1 cellular context compared by ENCODE assay signal in the genomic region with DNA sequence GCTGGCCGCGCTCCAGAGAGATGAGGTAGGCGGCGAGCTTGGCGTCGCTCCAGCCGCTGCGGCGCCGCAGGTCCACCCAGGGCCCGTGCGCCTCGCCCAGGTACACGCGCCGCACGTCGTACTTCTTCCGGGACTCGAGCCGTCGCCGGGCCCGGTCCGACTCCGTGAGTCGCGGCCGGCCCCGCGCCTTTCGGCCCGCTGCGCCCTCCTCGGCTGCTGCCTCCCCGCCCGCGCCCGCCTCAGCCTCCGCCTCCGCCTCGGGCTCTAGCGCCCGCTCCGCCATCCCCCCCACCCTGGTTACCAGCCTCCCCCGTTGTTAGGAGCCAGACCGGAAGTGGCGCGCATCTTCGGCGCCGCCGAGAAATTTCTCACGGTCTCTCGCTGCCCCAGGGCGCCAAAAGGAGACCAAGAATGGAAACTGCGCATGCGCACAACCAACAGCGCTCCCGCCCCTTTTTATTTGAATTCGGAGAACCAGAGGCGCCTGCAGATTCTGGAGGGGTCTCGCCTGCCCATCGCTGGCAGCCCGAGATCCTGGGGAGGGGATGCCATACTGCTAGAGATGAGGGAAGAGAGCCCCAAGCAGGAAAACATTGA.
TF ChIP-seq lines count a peak whose summit lies in the region.

A gene with protein sequence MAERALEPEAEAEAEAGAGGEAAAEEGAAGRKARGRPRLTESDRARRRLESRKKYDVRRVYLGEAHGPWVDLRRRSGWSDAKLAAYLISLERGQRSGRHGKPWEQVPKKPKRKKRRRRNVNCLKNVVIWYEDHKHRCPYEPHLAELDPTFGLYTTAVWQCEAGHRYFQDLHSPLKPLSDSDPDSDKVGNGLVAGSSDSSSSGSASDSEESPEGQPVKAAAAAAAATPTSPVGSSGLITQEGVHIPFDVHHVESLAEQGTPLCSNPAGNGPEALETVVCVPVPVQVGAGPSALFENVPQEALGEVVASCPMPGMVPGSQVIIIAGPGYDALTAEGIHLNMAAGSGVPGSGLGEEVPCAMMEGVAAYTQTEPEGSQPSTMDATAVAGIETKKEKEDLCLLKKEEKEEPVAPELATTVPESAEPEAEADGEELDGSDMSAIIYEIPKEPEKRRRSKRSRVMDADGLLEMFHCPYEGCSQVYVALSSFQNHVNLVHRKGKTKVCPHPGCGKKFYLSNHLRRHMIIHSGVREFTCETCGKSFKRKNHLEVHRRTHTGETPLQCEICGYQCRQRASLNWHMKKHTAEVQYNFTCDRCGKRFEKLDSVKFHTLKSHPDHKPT (minus strand): TSS at position 336 of the 597 bp plus-strand sequence. CDS start 53 bp downstream, at position 283.

TF ChIP-seq in GM12878, 131 proteins besides CTCF, POLR2A, EP300 and RAD21 (continued from another document and continues in another):
- TF ChIP-seq BHLHE40 (IDR thresholded peaks at IDR 0.05; ENCODE audit: borderline replicate concordance in 1 of 2, low read depth in 2 of 2, low read length in 1 of 2) (peak in 1 of 2 experiments; percentile 91; a peak in 2 of 4 replicates), SUPT20H (IDR thresholded peaks at IDR 0.05; ENCODE audit: borderline replicate concordance, control insufficient read depth, low read depth, low read length) (no peak), MYC (IDR thresholded peaks at IDR 0.05; ENCODE audit: insufficient read depth, insufficient read length, insufficient replicate concordance, low read length, severe bottlenecking) (peak; percentile 69), BACH1 (IDR thresholded peaks at IDR 0.05; ENCODE audit: borderline replicate concordance) (peak; percentile 87), HCFC1 (IDR thresholded peaks at IDR 0.05; ENCODE audit: low read length) (peak; percentile 87), PAX8 (IDR thresholded peaks at IDR 0.05) (no peak), MEF2A (IDR thresholded peaks at IDR 0.05; ENCODE audit: insufficient read depth, low read depth, low read length) (0 out of 2 replicates have a peak, but pooled peaks have one; percentile 3), ASH2L (IDR thresholded peaks at IDR 0.05; ENCODE audit: borderline replicate concordance, low read depth) (no peak), HDGF (IDR thresholded peaks at IDR 0.05) (no peak), ZSCAN29 (IDR thresholded peaks at IDR 0.05) (no peak), EED (IDR thresholded peaks at IDR 0.05; ENCODE audit: low read depth) (no peak), TCF3 (IDR thresholded peaks at IDR 0.05; ENCODE audit: borderline replicate concordance, insufficient read depth, low read depth, low read length) (0 out of 2 replicates have a peak, but pooled peaks have one; percentile 33), YY1 (IDR thresholded peaks at IDR 0.05; ENCODE audit: low read depth, low read length) (peak; percentile 48; the same call in 1 of the 2 replicates), SRF (IDR thresholded peaks at IDR 0.05; ENCODE audit: low read depth in 2 of 2, low read length in 2 of 2) (peak in 1 of 2 experiments; percentile 83; a peak in 2 of 4 replicates), NRF1 (conservative IDR thresholded peaks at IDR 0.05; ENCODE audit: low read depth, low read length) (peak; percentile 20; the same call in 1 of the 2 replicates), LARP7 (IDR thresholded peaks at IDR 0.05) (peak; percentile 85), STAT1 (conservative IDR thresholded peaks at IDR 0.05) (no peak), TCF12 (IDR thresholded peaks at IDR 0.05; ENCODE audit: low read depth, low read length) (no peak), SMAD5 (IDR thresholded peaks at IDR 0.05; ENCODE audit: low read depth) (no peak), HDAC6 (IDR thresholded peaks at IDR 0.05; ENCODE audit: unreplicated experiment) (no peak), NR2C1 (IDR thresholded peaks at IDR 0.05) (peak; percentile 68)
- TF ChIP-seq, protein P1, sequence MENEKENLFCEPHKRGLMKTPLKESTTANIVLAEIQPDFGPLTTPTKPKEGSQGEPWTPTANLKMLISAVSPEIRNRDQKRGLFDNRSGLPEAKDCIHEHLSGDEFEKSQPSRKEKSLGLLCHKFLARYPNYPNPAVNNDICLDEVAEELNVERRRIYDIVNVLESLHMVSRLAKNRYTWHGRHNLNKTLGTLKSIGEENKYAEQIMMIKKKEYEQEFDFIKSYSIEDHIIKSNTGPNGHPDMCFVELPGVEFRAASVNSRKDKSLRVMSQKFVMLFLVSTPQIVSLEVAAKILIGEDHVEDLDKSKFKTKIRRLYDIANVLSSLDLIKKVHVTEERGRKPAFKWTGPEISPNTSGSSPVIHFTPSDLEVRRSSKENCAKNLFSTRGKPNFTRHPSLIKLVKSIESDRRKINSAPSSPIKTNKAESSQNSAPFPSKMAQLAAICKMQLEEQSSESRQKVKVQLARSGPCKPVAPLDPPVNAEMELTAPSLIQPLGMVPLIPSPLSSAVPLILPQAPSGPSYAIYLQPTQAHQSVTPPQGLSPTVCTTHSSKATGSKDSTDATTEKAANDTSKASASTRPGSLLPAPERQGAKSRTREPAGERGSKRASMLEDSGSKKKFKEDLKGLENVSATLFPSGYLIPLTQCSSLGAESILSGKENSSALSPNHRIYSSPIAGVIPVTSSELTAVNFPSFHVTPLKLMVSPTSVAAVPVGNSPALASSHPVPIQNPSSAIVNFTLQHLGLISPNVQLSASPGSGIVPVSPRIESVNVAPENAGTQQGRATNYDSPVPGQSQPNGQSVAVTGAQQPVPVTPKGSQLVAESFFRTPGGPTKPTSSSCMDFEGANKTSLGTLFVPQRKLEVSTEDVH (IDR thresholded peaks at IDR 0.05; ENCODE audit: low read depth, partially characterized antibody) = no peak
- TF ChIP-seq, protein P2, sequence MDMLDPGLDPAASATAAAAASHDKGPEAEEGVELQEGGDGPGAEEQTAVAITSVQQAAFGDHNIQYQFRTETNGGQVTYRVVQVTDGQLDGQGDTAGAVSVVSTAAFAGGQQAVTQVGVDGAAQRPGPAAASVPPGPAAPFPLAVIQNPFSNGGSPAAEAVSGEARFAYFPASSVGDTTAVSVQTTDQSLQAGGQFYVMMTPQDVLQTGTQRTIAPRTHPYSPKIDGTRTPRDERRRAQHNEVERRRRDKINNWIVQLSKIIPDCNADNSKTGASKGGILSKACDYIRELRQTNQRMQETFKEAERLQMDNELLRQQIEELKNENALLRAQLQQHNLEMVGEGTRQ (IDR thresholded peaks at IDR 0.05; ENCODE audit: borderline replicate concordance, low read depth, low read length) = no peak
- TF ChIP-seq, protein P3, sequence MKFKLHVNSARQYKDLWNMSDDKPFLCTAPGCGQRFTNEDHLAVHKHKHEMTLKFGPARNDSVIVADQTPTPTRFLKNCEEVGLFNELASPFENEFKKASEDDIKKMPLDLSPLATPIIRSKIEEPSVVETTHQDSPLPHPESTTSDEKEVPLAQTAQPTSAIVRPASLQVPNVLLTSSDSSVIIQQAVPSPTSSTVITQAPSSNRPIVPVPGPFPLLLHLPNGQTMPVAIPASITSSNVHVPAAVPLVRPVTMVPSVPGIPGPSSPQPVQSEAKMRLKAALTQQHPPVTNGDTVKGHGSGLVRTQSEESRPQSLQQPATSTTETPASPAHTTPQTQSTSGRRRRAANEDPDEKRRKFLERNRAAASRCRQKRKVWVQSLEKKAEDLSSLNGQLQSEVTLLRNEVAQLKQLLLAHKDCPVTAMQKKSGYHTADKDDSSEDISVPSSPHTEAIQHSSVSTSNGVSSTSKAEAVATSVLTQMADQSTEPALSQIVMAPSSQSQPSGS (IDR thresholded peaks at IDR 0.05; ENCODE audit: low read length) = no peak
- TF ChIP-seq, protein P4, sequence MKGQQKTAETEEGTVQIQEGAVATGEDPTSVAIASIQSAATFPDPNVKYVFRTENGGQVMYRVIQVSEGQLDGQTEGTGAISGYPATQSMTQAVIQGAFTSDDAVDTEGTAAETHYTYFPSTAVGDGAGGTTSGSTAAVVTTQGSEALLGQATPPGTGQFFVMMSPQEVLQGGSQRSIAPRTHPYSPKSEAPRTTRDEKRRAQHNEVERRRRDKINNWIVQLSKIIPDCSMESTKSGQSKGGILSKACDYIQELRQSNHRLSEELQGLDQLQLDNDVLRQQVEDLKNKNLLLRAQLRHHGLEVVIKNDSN (IDR thresholded peaks at IDR 0.05; ENCODE audit: borderline replicate concordance, extremely low read length, insufficient read depth, low read depth, low read length) = no peak
- TF ChIP-seq, protein P5, sequence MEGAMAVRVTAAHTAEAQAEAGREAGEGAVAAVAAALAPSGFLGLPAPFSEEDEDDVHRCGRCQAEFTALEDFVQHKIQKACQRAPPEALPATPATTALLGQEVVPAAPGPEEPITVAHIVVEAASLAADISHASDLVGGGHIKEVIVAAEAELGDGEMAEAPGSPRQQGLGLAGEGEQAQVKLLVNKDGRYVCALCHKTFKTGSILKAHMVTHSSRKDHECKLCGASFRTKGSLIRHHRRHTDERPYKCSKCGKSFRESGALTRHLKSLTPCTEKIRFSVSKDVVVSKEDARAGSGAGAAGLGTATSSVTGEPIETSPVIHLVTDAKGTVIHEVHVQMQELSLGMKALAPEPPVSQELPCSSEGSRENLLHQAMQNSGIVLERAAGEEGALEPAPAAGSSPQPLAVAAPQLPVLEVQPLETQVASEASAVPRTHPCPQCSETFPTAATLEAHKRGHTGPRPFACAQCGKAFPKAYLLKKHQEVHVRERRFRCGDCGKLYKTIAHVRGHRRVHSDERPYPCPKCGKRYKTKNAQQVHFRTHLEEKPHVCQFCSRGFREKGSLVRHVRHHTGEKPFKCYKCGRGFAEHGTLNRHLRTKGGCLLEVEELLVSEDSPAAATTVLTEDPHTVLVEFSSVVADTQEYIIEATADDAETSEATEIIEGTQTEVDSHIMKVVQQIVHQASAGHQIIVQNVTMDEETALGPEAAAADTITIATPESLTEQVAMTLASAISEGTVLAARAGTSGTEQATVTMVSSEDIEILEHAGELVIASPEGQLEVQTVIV (IDR thresholded peaks at IDR 0.05; ENCODE audit: borderline replicate concordance, partially characterized antibody) = no peak
- TF ChIP-seq, protein P6, sequence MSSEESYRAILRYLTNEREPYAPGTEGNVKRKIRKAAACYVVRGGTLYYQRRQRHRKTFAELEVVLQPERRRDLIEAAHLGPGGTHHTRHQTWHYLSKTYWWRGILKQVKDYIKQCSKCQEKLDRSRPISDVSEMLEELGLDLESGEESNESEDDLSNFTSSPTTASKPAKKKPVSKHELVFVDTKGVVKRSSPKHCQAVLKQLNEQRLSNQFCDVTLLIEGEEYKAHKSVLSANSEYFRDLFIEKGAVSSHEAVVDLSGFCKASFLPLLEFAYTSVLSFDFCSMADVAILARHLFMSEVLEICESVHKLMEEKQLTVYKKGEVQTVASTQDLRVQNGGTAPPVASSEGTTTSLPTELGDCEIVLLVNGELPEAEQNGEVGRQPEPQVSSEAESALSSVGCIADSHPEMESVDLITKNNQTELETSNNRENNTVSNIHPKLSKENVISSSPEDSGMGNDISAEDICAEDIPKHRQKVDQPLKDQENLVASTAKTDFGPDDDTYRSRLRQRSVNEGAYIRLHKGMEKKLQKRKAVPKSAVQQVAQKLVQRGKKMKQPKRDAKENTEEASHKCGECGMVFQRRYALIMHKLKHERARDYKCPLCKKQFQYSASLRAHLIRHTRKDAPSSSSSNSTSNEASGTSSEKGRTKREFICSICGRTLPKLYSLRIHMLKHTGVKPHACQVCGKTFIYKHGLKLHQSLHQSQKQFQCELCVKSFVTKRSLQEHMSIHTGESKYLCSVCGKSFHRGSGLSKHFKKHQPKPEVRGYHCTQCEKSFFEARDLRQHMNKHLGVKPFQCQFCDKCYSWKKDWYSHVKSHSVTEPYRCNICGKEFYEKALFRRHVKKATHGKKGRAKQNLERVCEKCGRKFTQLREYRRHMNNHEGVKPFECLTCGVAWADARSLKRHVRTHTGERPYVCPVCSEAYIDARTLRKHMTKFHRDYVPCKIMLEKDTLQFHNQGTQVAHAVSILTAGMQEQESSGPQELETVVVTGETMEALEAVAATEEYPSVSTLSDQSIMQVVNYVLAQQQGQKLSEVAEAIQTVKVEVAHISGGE (CRISPR knock-in tag; IDR thresholded peaks at IDR 0.05) = no peak
- TF ChIP-seq, protein P7, sequence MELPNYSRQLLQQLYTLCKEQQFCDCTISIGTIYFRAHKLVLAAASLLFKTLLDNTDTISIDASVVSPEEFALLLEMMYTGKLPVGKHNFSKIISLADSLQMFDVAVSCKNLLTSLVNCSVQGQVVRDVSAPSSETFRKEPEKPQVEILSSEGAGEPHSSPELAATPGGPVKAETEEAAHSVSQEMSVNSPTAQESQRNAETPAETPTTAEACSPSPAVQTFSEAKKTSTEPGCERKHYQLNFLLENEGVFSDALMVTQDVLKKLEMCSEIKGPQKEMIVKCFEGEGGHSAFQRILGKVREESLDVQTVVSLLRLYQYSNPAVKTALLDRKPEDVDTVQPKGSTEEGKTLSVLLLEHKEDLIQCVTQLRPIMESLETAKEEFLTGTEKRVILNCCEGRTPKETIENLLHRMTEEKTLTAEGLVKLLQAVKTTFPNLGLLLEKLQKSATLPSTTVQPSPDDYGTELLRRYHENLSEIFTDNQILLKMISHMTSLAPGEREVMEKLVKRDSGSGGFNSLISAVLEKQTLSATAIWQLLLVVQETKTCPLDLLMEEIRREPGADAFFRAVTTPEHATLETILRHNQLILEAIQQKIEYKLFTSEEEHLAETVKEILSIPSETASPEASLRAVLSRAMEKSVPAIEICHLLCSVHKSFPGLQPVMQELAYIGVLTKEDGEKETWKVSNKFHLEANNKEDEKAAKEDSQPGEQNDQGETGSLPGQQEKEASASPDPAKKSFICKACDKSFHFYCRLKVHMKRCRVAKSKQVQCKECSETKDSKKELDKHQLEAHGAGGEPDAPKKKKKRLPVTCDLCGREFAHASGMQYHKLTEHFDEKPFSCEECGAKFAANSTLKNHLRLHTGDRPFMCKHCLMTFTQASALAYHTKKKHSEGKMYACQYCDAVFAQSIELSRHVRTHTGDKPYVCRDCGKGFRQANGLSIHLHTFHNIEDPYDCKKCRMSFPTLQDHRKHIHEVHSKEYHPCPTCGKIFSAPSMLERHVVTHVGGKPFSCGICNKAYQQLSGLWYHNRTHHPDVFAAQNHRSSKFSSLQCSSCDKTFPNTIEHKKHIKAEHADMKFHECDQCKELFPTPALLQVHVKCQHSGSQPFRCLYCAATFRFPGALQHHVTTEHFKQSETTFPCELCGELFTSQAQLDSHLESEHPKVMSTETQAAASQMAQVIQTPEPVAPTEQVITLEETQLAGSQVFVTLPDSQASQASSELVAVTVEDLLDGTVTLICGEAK (IDR thresholded peaks at IDR 0.05; ENCODE audit: borderline replicate concordance) = peak; percentile 90
